In the genomic region with DNA sequence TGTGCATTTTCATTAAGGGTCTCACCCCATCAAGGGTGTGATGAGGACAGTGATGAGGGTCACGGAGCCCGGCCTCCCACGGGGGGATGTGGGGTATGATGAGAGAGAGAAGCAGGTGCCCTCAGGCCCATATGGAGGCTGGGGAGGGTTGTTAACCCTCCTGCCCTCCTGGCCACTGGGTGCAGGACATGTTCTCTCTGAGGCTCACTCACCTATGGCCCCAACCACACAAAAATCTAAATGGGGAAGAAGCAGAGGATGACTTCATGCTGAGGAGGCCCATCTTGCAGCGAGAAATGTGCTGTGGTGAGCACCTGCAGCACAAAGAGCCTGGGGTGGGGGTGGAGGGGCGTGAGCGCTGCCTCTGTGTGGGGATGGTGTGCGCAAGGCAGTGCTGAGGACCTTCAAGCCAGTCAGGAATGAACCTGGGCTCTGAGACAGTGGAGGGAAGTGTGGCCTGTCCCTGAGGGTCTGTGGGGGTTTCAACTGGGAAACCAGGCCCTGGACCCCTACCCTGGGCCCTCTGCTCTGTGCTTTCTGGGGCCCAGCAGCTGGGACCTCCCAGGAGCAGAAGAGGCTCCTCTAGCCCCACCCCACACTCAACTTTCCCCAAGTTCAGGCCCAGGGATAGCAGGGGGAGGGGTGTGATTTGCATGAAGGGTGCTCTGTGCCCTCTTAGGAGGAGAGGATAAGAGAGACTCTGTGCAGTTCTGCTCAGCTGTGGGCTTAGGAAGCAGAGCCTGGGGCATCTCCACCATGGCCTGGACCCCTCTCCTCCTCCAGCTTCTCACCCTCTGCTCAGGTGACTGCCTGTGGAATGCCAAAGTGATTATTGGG, we compare ENCODE assay signal across 17 cellular contexts. TPM values are rescaled to one million over a fixed set of nuclear protein-coding genes. Genes with fewer than 3 reads are reported as not detected.
DNase-seq lines count a peak whose midpoint lies in the region; ATAC-seq and TF ChIP-seq lines count a peak whose summit lies in the region.
"Had no signal": no experiment of that assay in that cellular context is flagged by ENCODE, and none has a peak within 500 bp of the region (broad histone marks: within the 10 kb centered on the region; RNA-seq: fewer than 3 reads in every experiment).

No MANE protein-coding gene starts in this region.

- no peak overlapping the region for H2BK120ac ChIP-seq in mesendoderm (ENCODE audit: low read depth, low read length)

- POLR2A ChIA-PET in CD4-positive, alpha-beta T cell (lab: Charles Lee) = no interaction called here

- H3K27ac ChIP-seq in Peyer's patch = peak overlapping the region in 2 of 4 donors; percentile 38 to 83
- H3K27ac ChIP-seq in mesendoderm (ENCODE audit: low read depth, low read length) = no peak overlapping the region
- no peak overlapping the region for H3K27ac ChIP-seq in CD4-positive, alpha-beta T cell (ENCODE audit: low read depth, low read length)
- H3K27ac ChIP-seq: left ventricle myocardium inferior, neutrophil, SK-N-MC had no signal

- H3K23ac ChIP-seq in mesendoderm (ENCODE audit: low read length) = no peak overlapping the region

- H3K4me1 Mint-ChIP-seq in CD4-positive, alpha-beta T cell (ENCODE audit: low read depth) = no peaks in the 10 kb centered on the region
- H3K4me1 Mint-ChIP-seq: CD4-positive, CD25-positive, alpha-beta regulatory T cell had no signal

- H2BK15ac ChIP-seq in mesendoderm (replicated peaks; ENCODE audit: low read depth) = no peak overlapping the region

- no peaks in the 10 kb centered on the region for H3K27me3 Mint-ChIP-seq in CD4-positive, alpha-beta T cell
- H3K27me3 Mint-ChIP-seq: activated naive CD8-positive, alpha-beta T cell treated with anti-CD3 and anti-CD28 coated beads for 36 hours had no signal

- no peak overlapping the region for H4K8ac ChIP-seq in mesendoderm (ENCODE audit: low read depth, low read length)

- ATAC-seq in CD4-positive, alpha-beta T cell (ENCODE audit: poor library complexity) = no peak
- no peak for ATAC-seq in HG03097 (IDR thresholded peaks at IDR 0.05; ENCODE audit: low FRiP score, unreplicated experiment)

- intact Hi-C loops in CD4-positive, alpha-beta T cell (cut with DNase I, micrococcal nuclease) = no loop called here

- no CpG with 5 or more reads among the region's 7 CpGs for WGBS in mesendoderm (ENCODE audit: extremely low coverage, insufficient coverage, low lambda C conversion rate)

- H4K5ac ChIP-seq in mesendoderm (ENCODE audit: low read length) = no peak overlapping the region

- H2BK5ac ChIP-seq in mesendoderm (ENCODE audit: low read length) = no peak overlapping the region

- H3K9me3 Mint-ChIP-seq in CD4-positive, alpha-beta T cell = no peaks in the 10 kb centered on the region
- H3K9me3 Mint-ChIP-seq: activated naive CD8-positive, alpha-beta T cell treated with anti-CD3 and anti-CD28 coated beads for 36 hours; endodermal cell had no signal

- H3K36me3 ChIP-seq in Peyer's patch (no peaks in the 10 kb centered on the region), mesendoderm (ENCODE audit: control insufficient read depth, insufficient read depth, low read length) (no peaks in the 10 kb centered on the region)
- H3K36me3 ChIP-seq: left ventricle myocardium inferior, neutrophil had no signal

- H3K27me3 ChIP-seq in Peyer's patch = no peaks in the 10 kb centered on the region
- no peaks in the 10 kb centered on the region for H3K27me3 ChIP-seq in mesendoderm (ENCODE audit: insufficient read depth, low read length, poor library complexity)
- no peaks in the 10 kb centered on the region for H3K27me3 ChIP-seq in CD4-positive, alpha-beta T cell (ENCODE audit: control insufficient read depth, insufficient read depth, low read length)
- H3K27me3 ChIP-seq: neutrophil had no signal

- H2AK5ac ChIP-seq in mesendoderm (ENCODE audit: low read length) = no peak overlapping the region

- no peaks in the 10 kb centered on the region for H3K9me3 ChIP-seq in Peyer's patch
- no peaks in the 10 kb centered on the region for H3K9me3 ChIP-seq in CD4-positive, alpha-beta T cell (ENCODE audit: control insufficient read depth, low read length)
- H3K9me3 ChIP-seq: left ventricle myocardium inferior, neutrophil had no signal

- no peak overlapping the region for H3K27ac Mint-ChIP-seq in CD4-positive, alpha-beta T cell
- H3K27ac Mint-ChIP-seq: activated naive CD8-positive, alpha-beta T cell treated with anti-CD3 and anti-CD28 coated beads for 36 hours; endodermal cell had no signal

- H3K4me3 ChIP-seq in GM08714 (ENCODE audit: low read length) = peak overlapping the region; percentile 6; the same call in 1 of the 2 replicates
- peak overlapping the region in 1 of 4 donors; percentile 10 for H3K4me3 ChIP-seq in Peyer's patch
- no peak overlapping the region for H3K4me3 ChIP-seq in mesendoderm (ENCODE audit: low read length)
- H3K4me3 ChIP-seq: left ventricle myocardium inferior, SK-N-MC had no signal

- H3K4ac ChIP-seq in mesendoderm (ENCODE audit: low read depth, low read length) = no peak overlapping the region

- no peaks in the 10 kb centered on the region for H3K79me1 ChIP-seq in mesendoderm (ENCODE audit: low read length)

- H3K4me2 ChIP-seq in mesendoderm (ENCODE audit: low read length) = no peak overlapping the region

- CTCF ChIA-PET in CD4-positive, alpha-beta T cell (lab: Charles Lee) = no interaction called here

- TF ChIP-seq CTCF in Peyer's patch (IDR thresholded peaks at IDR 0.05) = no peak
- TF ChIP-seq CTCF in CD4-positive, alpha-beta T cell (IDR thresholded peaks at IDR 0.05) = no peak

- H3K9ac ChIP-seq in mesendoderm (ENCODE audit: low read length) = no peak overlapping the region

- H3K56ac ChIP-seq in mesendoderm (ENCODE audit: low read length) = peak overlapping the region; percentile 47

- peak in 2 of 3 donors; percentile 64 to 69 for DNase-seq in Peyer's patch
- no peak for DNase-seq in mesendoderm
- DNase-seq in CD4-positive, alpha-beta T cell = no peak
- no peak for DNase-seq in nucleus accumbens (lab: John Stamatoyannopoulos, UW)
- no peak for DNase-seq in cortex of kidney (lab: John Stamatoyannopoulos, UW)
- DNase-seq: activated naive CD8-positive, alpha-beta T cell treated with anti-CD3 and anti-CD28 coated beads for 36 hours; CD4-positive, CD25-positive, alpha-beta regulatory T cell; DMS79; endodermal cell; left ventricle myocardium inferior; NCI-H1436 treated with DMSO at 0.1 percent for 48 hours; NCI-H774 had no signal

- H3K4me1 ChIP-seq in Peyer's patch (peaks cover 0 to 12% (median 5%) of the 10 kb centered on the region in 4 donors), mesendoderm (ENCODE audit: control insufficient read depth, low read depth, low read length) (peaks cover 4% of the 10 kb centered on the region)
- H3K4me1 ChIP-seq: left ventricle myocardium inferior had no signal

- H3K79me2 ChIP-seq in mesendoderm (ENCODE audit: control insufficient read depth, insufficient read depth, low read length) = no peaks in the 10 kb centered on the region

- H3K36me3 Mint-ChIP-seq in CD4-positive, alpha-beta T cell (ENCODE audit: low read depth) = no peaks in the 10 kb centered on the region
- H3K36me3 Mint-ChIP-seq: activated naive CD8-positive, alpha-beta T cell treated with anti-CD3 and anti-CD28 coated beads for 36 hours; CD4-positive, CD25-positive, alpha-beta regulatory T cell had no signal

- H3K18ac ChIP-seq in mesendoderm (ENCODE audit: low read length) = no peak overlapping the region

- no peak overlapping the region for H3K4me3 Mint-ChIP-seq in CD4-positive, alpha-beta T cell
- H3K4me3 Mint-ChIP-seq: activated naive CD8-positive, alpha-beta T cell treated with anti-CD3 and anti-CD28 coated beads for 36 hours; CD4-positive, CD25-positive, alpha-beta regulatory T cell; endodermal cell had no signal

- TF ChIP-seq POLR2A in GM19193 (IDR thresholded peaks at IDR 0.05; ENCODE audit: extremely low read depth, insufficient read depth, insufficient read length) (peak; percentile 67), Peyer's patch (IDR thresholded peaks at IDR 0.05) (no peak)

RNA-seq across cellular contexts. Expression of a gene that starts 43.0 kb away (rescaled TPM):
- 10 to 100 TPM; 53.6 to 91.6 (median 80.2) TPM for total RNA-seq in Peyer's patch
- polyA plus RNA-seq in mesendoderm (2013, experiment 1 of 2) = 21.9 TPM
- polyA plus RNA-seq in mesendoderm (2013, experiment 2 of 2) = 23.7 TPM
- total RNA-seq in CD4-positive, alpha-beta T cell = 10 to 100 TPM; 60.2 to 62.8 TPM

Comparison
In these comparisons a context has a peak if more than half of its experiments do, and no peak if none do; other contexts are left out.
1. DNase-seq: peak in Peyer's patch (2 of 3); none in mesendoderm (single experiment), CD4-positive, alpha-beta T cell (0 of 10), nucleus accumbens (0 of 56) and cortex of kidney (single experiment).